ENCODE assay signal across 12 cellular contexts in genomic region chr6:89194559-89194958, GRCh38. TPM values are rescaled to one million over a fixed set of nuclear protein-coding genes. Genes with fewer than 3 reads are reported as not detected.
"Had no signal": no experiment of that assay in that cellular context is flagged by ENCODE, and none has a peak within 500 bp of the region (broad histone marks: within the 10 kb centered on the region; RNA-seq: fewer than 3 reads in every experiment).

No MANE protein-coding gene starts in this region.

- H3K9ac ChIP-seq: GM23248 had no signal

- H3K36me3 ChIP-seq: HAP-1 had no signal

- ATAC-seq: GM23338, HCT116 had no signal

- H3K4me3 ChIP-seq: GM23248, GM23338, HAP-1 had no signal

- H2AFZ ChIP-seq: GM23248, GM23338 had no signal

- DNase-seq: GM23248, GOT3, H7, H9, HCEC 1CT, HFFc6 had no signal

- H3K27ac ChIP-seq: GM23248 had no signal

- H3K4me1 ChIP-seq: HAP-1 had no signal

- H3K9me3 ChIP-seq: HAP-1 had no signal

- H3K4me2 ChIP-seq: GM23338 had no signal

- FAIRE-seq: H1, H54 had no signal

RNA-seq across cellular contexts. Expression of gene GABRR1, which starts 22.6 kb away (rescaled TPM):
- total RNA-seq: GM23248, H4, HFFc6 had no signal
- polyA plus RNA-seq: GM23248 had no signal
